Comparison of ENCODE assay signal across 1 cellular context in genomic region chr11:77590194-77590591, GRCh38.
TF ChIP-seq lines count a peak whose summit lies in the region.

No MANE protein-coding gene starts in this region.

TF ChIP-seq in HepG2, 621 proteins besides CTCF, POLR2A, EP300 and RAD21 (continued from another document and continues in another):
- TF ChIP-seq, protein P1, sequence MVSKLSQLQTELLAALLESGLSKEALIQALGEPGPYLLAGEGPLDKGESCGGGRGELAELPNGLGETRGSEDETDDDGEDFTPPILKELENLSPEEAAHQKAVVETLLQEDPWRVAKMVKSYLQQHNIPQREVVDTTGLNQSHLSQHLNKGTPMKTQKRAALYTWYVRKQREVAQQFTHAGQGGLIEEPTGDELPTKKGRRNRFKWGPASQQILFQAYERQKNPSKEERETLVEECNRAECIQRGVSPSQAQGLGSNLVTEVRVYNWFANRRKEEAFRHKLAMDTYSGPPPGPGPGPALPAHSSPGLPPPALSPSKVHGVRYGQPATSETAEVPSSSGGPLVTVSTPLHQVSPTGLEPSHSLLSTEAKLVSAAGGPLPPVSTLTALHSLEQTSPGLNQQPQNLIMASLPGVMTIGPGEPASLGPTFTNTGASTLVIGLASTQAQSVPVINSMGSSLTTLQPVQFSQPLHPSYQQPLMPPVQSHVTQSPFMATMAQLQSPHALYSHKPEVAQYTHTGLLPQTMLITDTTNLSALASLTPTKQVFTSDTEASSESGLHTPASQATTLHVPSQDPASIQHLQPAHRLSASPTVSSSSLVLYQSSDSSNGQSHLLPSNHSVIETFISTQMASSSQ (IDR thresholded peaks at IDR 0.05; ENCODE audit: low read depth): no peak
- TF ChIP-seq, protein P1 (CRISPR knock-in tag; IDR thresholded peaks at IDR 0.05; ENCODE audit: borderline replicate concordance): 0 out of 2 replicates have a peak, but pooled peaks have one; percentile 3
- 0 out of 2 replicates have a peak, but pooled peaks have one; percentile 1 for TF ChIP-seq CAMTA2 (CRISPR knock-in tag; IDR thresholded peaks at IDR 0.05; ENCODE audit: borderline replicate concordance)
- 0 out of 2 replicates have a peak, but pooled peaks have one; percentile 41 for TF ChIP-seq ZNF567 (CRISPR knock-in tag; IDR thresholded peaks at IDR 0.05; ENCODE audit: borderline replicate concordance)
- TF ChIP-seq ZNF83 (CRISPR knock-in tag; IDR thresholded peaks at IDR 0.05; ENCODE audit: borderline replicate concordance): peak; percentile 17; the same call in 1 of the 2 replicates
- TF ChIP-seq SRSF1 (optimal IDR thresholded peaks at IDR 0.05; ENCODE audit: low read depth, low read length): peak; percentile 82
- no peak for TF ChIP-seq KLF9 (CRISPR knock-in tag; IDR thresholded peaks at IDR 0.05; ENCODE audit: low read depth)
- peak; percentile 58 for TF ChIP-seq ATF7-NPFF (CRISPR knock-in tag; IDR thresholded peaks at IDR 0.05; ENCODE audit: low read depth)
- TF ChIP-seq HDAC1 (CRISPR knock-in tag; IDR thresholded peaks at IDR 0.05): peak; percentile 69; the same call in 1 of the 2 replicates
- TF ChIP-seq SMYD3 (CRISPR knock-in tag; IDR thresholded peaks at IDR 0.05): no peak
- TF ChIP-seq HBP1 (CRISPR knock-in tag; IDR thresholded peaks at IDR 0.05; ENCODE audit: low read depth): peak; percentile 8; the same call in 1 of the 2 replicates
- 0 out of 2 replicates have a peak, but pooled peaks have one; percentile 36 for TF ChIP-seq AHDC1 (CRISPR knock-in tag; IDR thresholded peaks at IDR 0.05; ENCODE audit: borderline replicate concordance)
- TF ChIP-seq ZNF281 (CRISPR knock-in tag; IDR thresholded peaks at IDR 0.05; ENCODE audit: borderline replicate concordance): no peak
- peak; percentile 54; the same call in 1 of the 2 replicates for TF ChIP-seq ZBTB10 (CRISPR knock-in tag; IDR thresholded peaks at IDR 0.05; ENCODE audit: borderline replicate concordance)
- 0 out of 2 replicates have a peak, but pooled peaks have one; percentile 1 for TF ChIP-seq ZNF574 (CRISPR knock-in tag; IDR thresholded peaks at IDR 0.05)
- 0 out of 2 replicates have a peak, but pooled peaks have one; percentile 51 for TF ChIP-seq HES4 (CRISPR knock-in tag; IDR thresholded peaks at IDR 0.05; ENCODE audit: borderline replicate concordance)
- no peak for TF ChIP-seq ZSCAN25 (CRISPR knock-in tag; IDR thresholded peaks at IDR 0.05)
- TF ChIP-seq ZSCAN29 (CRISPR knock-in tag; conservative IDR thresholded peaks at IDR 0.05): 0 out of 2 replicates have a peak, but pooled peaks have one; percentile 23
- TF ChIP-seq ZNF768 (CRISPR knock-in tag; IDR thresholded peaks at IDR 0.05): peak; percentile 71; the same call in 1 of the 2 replicates
- TF ChIP-seq ZNF572 (CRISPR knock-in tag; IDR thresholded peaks at IDR 0.05): peak; percentile 88
- peak; percentile 94 for TF ChIP-seq ZNF777 (CRISPR knock-in tag; IDR thresholded peaks at IDR 0.05)
- peak; percentile 8; the same call in 1 of the 2 replicates for TF ChIP-seq POGZ (CRISPR knock-in tag; IDR thresholded peaks at IDR 0.05)
- TF ChIP-seq KLF13 (CRISPR knock-in tag; IDR thresholded peaks at IDR 0.05): peak; percentile 22; the same call in 1 of the 2 replicates
- 0 out of 2 replicates have a peak, but pooled peaks have one; percentile 14 for TF ChIP-seq ISL2 (CRISPR knock-in tag; IDR thresholded peaks at IDR 0.05)
- no peak for TF ChIP-seq ZNF577 (CRISPR knock-in tag; IDR thresholded peaks at IDR 0.05; ENCODE audit: borderline replicate concordance, low read depth)
- TF ChIP-seq, protein P2, sequence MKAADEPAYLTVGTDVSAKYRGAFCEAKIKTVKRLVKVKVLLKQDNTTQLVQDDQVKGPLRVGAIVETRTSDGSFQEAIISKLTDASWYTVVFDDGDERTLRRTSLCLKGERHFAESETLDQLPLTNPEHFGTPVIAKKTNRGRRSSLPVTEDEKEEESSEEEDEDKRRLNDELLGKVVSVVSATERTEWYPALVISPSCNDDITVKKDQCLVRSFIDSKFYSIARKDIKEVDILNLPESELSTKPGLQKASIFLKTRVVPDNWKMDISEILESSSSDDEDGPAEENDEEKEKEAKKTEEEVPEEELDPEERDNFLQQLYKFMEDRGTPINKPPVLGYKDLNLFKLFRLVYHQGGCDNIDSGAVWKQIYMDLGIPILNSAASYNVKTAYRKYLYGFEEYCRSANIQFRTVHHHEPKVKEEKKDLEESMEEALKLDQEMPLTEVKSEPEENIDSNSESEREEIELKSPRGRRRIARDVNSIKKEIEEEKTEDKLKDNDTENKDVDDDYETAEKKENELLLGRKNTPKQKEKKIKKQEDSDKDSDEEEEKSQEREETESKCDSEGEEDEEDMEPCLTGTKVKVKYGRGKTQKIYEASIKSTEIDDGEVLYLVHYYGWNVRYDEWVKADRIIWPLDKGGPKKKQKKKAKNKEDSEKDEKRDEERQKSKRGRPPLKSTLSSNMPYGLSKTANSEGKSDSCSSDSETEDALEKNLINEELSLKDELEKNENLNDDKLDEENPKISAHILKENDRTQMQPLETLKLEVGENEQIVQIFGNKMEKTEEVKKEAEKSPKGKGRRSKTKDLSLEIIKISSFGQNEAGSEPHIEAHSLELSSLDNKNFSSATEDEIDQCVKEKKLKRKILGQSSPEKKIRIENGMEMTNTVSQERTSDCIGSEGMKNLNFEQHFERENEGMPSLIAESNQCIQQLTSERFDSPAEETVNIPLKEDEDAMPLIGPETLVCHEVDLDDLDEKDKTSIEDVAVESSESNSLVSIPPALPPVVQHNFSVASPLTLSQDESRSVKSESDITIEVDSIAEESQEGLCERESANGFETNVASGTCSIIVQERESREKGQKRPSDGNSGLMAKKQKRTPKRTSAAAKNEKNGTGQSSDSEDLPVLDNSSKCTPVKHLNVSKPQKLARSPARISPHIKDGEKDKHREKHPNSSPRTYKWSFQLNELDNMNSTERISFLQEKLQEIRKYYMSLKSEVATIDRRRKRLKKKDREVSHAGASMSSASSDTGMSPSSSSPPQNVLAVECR (CRISPR knock-in tag; IDR thresholded peaks at IDR 0.05; ENCODE audit: borderline replicate concordance): peak; percentile 77
- TF ChIP-seq SNAI1 (CRISPR knock-in tag; IDR thresholded peaks at IDR 0.05; ENCODE audit: borderline replicate concordance): 0 out of 2 replicates have a peak, but pooled peaks have one; percentile 27
- 0 out of 2 replicates have a peak, but pooled peaks have one; percentile 17 for TF ChIP-seq ZNF614 (CRISPR knock-in tag; IDR thresholded peaks at IDR 0.05; ENCODE audit: borderline replicate concordance)
